1 cellular context compared by ENCODE assay signal in the genomic region with DNA sequence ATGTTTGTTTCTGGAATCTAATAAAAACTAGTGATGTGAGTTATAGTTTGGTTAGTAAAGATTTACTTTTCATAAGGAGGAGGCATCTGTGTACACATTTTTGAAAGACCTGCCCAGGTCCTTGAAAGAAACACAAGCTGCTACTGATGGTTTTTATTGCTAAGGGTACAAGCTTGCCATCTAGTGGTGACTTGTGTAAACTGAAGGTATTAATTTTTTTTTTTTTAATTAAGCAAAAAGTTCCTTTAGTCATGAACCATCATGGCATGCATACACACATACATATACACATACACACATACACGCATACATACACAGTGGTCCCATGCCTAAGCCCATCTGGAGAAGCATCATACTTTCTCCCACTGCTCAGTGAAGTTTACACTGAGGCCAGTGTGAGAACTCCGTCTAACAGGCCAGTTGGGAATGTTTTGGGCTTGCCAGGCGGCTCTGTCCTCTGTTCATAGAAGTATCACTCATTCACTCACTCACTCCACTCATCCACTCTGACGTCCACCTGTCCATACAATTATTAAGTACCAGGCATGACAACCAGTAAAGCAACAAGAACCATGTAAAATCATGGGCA.
TF ChIP-seq lines count a peak whose summit lies in the region.

No MANE protein-coding gene starts in this region.

TF ChIP-seq in HEK293, 187 proteins besides CTCF, POLR2A, EP300 and RAD21 (continued from another document):
- TF ChIP-seq, protein P1, sequence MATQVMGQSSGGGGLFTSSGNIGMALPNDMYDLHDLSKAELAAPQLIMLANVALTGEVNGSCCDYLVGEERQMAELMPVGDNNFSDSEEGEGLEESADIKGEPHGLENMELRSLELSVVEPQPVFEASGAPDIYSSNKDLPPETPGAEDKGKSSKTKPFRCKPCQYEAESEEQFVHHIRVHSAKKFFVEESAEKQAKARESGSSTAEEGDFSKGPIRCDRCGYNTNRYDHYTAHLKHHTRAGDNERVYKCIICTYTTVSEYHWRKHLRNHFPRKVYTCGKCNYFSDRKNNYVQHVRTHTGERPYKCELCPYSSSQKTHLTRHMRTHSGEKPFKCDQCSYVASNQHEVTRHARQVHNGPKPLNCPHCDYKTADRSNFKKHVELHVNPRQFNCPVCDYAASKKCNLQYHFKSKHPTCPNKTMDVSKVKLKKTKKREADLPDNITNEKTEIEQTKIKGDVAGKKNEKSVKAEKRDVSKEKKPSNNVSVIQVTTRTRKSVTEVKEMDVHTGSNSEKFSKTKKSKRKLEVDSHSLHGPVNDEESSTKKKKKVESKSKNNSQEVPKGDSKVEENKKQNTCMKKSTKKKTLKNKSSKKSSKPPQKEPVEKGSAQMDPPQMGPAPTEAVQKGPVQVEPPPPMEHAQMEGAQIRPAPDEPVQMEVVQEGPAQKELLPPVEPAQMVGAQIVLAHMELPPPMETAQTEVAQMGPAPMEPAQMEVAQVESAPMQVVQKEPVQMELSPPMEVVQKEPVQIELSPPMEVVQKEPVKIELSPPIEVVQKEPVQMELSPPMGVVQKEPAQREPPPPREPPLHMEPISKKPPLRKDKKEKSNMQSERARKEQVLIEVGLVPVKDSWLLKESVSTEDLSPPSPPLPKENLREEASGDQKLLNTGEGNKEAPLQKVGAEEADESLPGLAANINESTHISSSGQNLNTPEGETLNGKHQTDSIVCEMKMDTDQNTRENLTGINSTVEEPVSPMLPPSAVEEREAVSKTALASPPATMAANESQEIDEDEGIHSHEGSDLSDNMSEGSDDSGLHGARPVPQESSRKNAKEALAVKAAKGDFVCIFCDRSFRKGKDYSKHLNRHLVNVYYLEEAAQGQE (tag by site-specific recombination; IDR thresholded peaks at IDR 0.05): no peak
TF ChIP-seq in HEK293: peak in this region for 3.
